Comparison of ENCODE assay signal across 13 cellular contexts in genomic region chr6:154458565-154459475, GRCh38. TPM values are rescaled to one million over a fixed set of nuclear protein-coding genes. Genes with fewer than 3 reads are reported as not detected.
DNase-seq lines count a peak whose midpoint lies in the region; ATAC-seq and TF ChIP-seq lines count a peak whose summit lies in the region.
"Had no signal": no experiment of that assay in that cellular context is flagged by ENCODE, and none has a peak within 500 bp of the region (broad histone marks: within the 10 kb centered on the region; RNA-seq: fewer than 3 reads in every experiment).

No MANE protein-coding gene starts in this region.

- 60 to 66% methylated on average over 8 of the region's 8 CpGs for WGBS in esophagus squamous epithelium, 2 donors
- WGBS in sigmoid colon, 2 donors: 71 to 80% methylated on average over 8 of the region's 8 CpGs
- WGBS in adrenal gland, 4 donors: 69 to 83% (median 80%) methylated on average over 8 of the region's 8 CpGs

- DNase-seq in EL (peak; percentile 37), OCI-M1 (lab: John Stamatoyannopoulos, UW) (peak; percentile 51), esophagus squamous epithelium (lab: John Stamatoyannopoulos, UW) (no peak), sigmoid colon (no peak), adrenal gland (no peak), amygdala (lab: John Stamatoyannopoulos, UW) (no peak), NAMALWA (ENCODE audit: low spot score) (no peak)
- DNase-seq: Caco-2; effector CD8-positive, alpha-beta T cell; posterior cingulate gyrus; T-helper 17 cell had no signal

- peak overlapping the region; percentile 18 to 73 (median 58) for H3K27ac ChIP-seq in esophagus squamous epithelium
- H3K27ac ChIP-seq in sigmoid colon: peak overlapping the region; percentile 74 to 90 (median 79)
- H3K27ac ChIP-seq in adrenal gland: no peak overlapping the region

- H3K4me1 ChIP-seq in esophagus squamous epithelium: peaks cover 0 to 45% (median 15%) of the 10 kb centered on the region in 3 donors
- H3K4me1 ChIP-seq in sigmoid colon: peaks cover 0 to 87% (median 69%) of the 10 kb centered on the region in 4 donors
- peaks cover 0 to 6% of the 10 kb centered on the region in 2 donors for H3K4me1 ChIP-seq in adrenal gland (replicated peaks in 1 of 2)
- H3K4me1 ChIP-seq: Caco-2 had no signal

- ATAC-seq in GM21528 (IDR thresholded peaks at IDR 0.05; ENCODE audit: low FRiP score, unreplicated experiment): no peak
- ATAC-seq: T-helper 17 cell had no signal

- no peak for TF ChIP-seq EP300 in sigmoid colon (IDR thresholded peaks at IDR 0.05)

- intact Hi-C loops in esophagus squamous epithelium (cut with DNase I): no loop called here
- intact Hi-C loops in sigmoid colon (cut with DNase I): loop anchor here (5.0 kb wide), 1 partner anchor 133 kb away; no protein-coding TSS in a partner anchor
- intact Hi-C loops in adrenal gland (cut with DNase I): no loop called here

- no peaks in the 10 kb centered on the region for H3K36me3 ChIP-seq in esophagus squamous epithelium
- H3K36me3 ChIP-seq in sigmoid colon: no peaks in the 10 kb centered on the region
- no peaks in the 10 kb centered on the region for H3K36me3 ChIP-seq in adrenal gland (replicated peaks in 1 of 2)

- TF ChIP-seq POLR2A in esophagus squamous epithelium (IDR thresholded peaks at IDR 0.05) (no peak), sigmoid colon (IDR thresholded peaks at IDR 0.05) (no peak), adrenal gland (IDR thresholded peaks at IDR 0.05) (no peak)

- H3K4me3 ChIP-seq in esophagus squamous epithelium (no peak overlapping the region), sigmoid colon (peak overlapping the region in 2 of 4 donors; percentile 22 to 23), adrenal gland (no peak overlapping the region)

- H3K9me3 ChIP-seq in esophagus squamous epithelium: no peaks in the 10 kb centered on the region
- H3K9me3 ChIP-seq in sigmoid colon: no peaks in the 10 kb centered on the region
- H3K9me3 ChIP-seq in adrenal gland (replicated peaks in 1 of 3): no peaks in the 10 kb centered on the region
- H3K9me3 ChIP-seq: Caco-2 had no signal

- H3K27me3 ChIP-seq in esophagus squamous epithelium (no peaks in the 10 kb centered on the region), sigmoid colon (no peaks in the 10 kb centered on the region), adrenal gland (no peaks in the 10 kb centered on the region)

- TF ChIP-seq CTCF in esophagus squamous epithelium (IDR thresholded peaks at IDR 0.05): no peak
- TF ChIP-seq CTCF in sigmoid colon (IDR thresholded peaks at IDR 0.05): no peak
- TF ChIP-seq CTCF in adrenal gland (IDR thresholded peaks at IDR 0.05): no peak

RNA-seq across cellular contexts. Expression of gene CNKSR3, which starts 51.7 kb away (rescaled TPM):
- total RNA-seq in esophagus squamous epithelium (10 to 100 TPM; 10.2 to 18.8 (median 13.8) TPM), sigmoid colon (10 to 100 TPM; 12.8 to 16.8 (median 14.4) TPM), adrenal gland (1 to 10 TPM; 1.3 to 7.0 (median 2.1) TPM)
- polyA plus RNA-seq in sigmoid colon (10 to 100 TPM in 2 of 3 donors, 1 to 10 TPM in 1; 6.0 to 17.4 (median 15.3) TPM), adrenal gland (1 to 10 TPM; 1.1 to 5.3 (median 2.8) TPM)
- total RNA-seq: OCI-LY7, T-helper 17 cell had no signal

Comparison
In these comparisons a context has a peak if more than half of its experiments do, and no peak if none do; other contexts are left out.
1. DNase-seq: peak in EL (single experiment) and OCI-M1 (single experiment); none in esophagus squamous epithelium (single experiment), sigmoid colon (single experiment), adrenal gland (0 of 7), amygdala (0 of 56) and NAMALWA (single experiment).
2. H3K27ac ChIP-seq: peak in esophagus squamous epithelium (4 of 4) and sigmoid colon (4 of 4); none in adrenal gland (0 of 5).